In genomic region chr2:249538-250042, GRCh38 we compare ENCODE assay signal across 1 cellular context.
TF ChIP-seq lines count a peak whose summit lies in the region.

No MANE protein-coding gene starts in this region.

TF ChIP-seq in HepG2, 621 proteins besides CTCF, POLR2A, EP300 and RAD21 (continued from another document and continues in another):
- TF ChIP-seq ARID4A (CRISPR knock-in tag; IDR thresholded peaks at IDR 0.05; ENCODE audit: borderline replicate concordance), result peak; percentile 70; the same call in 1 of the 2 replicates
- no peak for TF ChIP-seq ZNF703 (CRISPR knock-in tag; IDR thresholded peaks at IDR 0.05; ENCODE audit: borderline replicate concordance)
- TF ChIP-seq MIER3 (CRISPR knock-in tag; IDR thresholded peaks at IDR 0.05; ENCODE audit: borderline replicate concordance), result peak; percentile 93; the same call in 1 of the 2 replicates
- TF ChIP-seq FOXP1 (IDR thresholded peaks at IDR 0.05), result no peak; the same call in 1 of the 2 replicates
- TF ChIP-seq FOXP1 (CRISPR knock-in tag; IDR thresholded peaks at IDR 0.05), result peak; percentile 97
- no peak for TF ChIP-seq YY1 (IDR thresholded peaks at IDR 0.05; ENCODE audit: insufficient read depth, insufficient replicate concordance, low read depth, low read length)
- peak; percentile 59 for TF ChIP-seq ATF1 (CRISPR knock-in tag; IDR thresholded peaks at IDR 0.05)
- peak; percentile 83; the same call in 1 of the 2 replicates for TF ChIP-seq JUN (CRISPR knock-in tag; IDR thresholded peaks at IDR 0.05)
- TF ChIP-seq CEBPZ (IDR thresholded peaks at IDR 0.05; ENCODE audit: low read length), result no peak
- peak; percentile 9; the same call in 1 of the 2 replicates for TF ChIP-seq ZNF687 (CRISPR knock-in tag; IDR thresholded peaks at IDR 0.05)
- no peak; the same call in 1 of the 2 replicates for TF ChIP-seq ELF4 (CRISPR knock-in tag; IDR thresholded peaks at IDR 0.05; ENCODE audit: borderline replicate concordance)
- TF ChIP-seq IRF1 (CRISPR knock-in tag; IDR thresholded peaks at IDR 0.05; ENCODE audit: low read depth), result 0 out of 2 replicates have a peak, but pooled peaks have one; percentile 72
- TF ChIP-seq SOX13 (IDR thresholded peaks at IDR 0.05), result peak; percentile 98
- TF ChIP-seq SOX13 (CRISPR knock-in tag; conservative IDR thresholded peaks at IDR 0.05 in 1 of 2, IDR thresholded peaks at IDR 0.05 in 1 of 2), result peak in 1 of 2 experiments; percentile 100; a peak in 2 of 4 replicates
- no peak for TF ChIP-seq MLLT10 (CRISPR knock-in tag; IDR thresholded peaks at IDR 0.05)
- TF ChIP-seq ZNF337 (CRISPR knock-in tag; IDR thresholded peaks at IDR 0.05; ENCODE audit: borderline replicate concordance, low read depth), result 0 out of 2 replicates have a peak, but pooled peaks have one; percentile 90
- peak; percentile 96 for TF ChIP-seq ARID2 (CRISPR knock-in tag; IDR thresholded peaks at IDR 0.05; ENCODE audit: borderline replicate concordance)
- TF ChIP-seq DBP (CRISPR knock-in tag; IDR thresholded peaks at IDR 0.05; ENCODE audit: not compliant biosample characterization), result no peak
- peak; percentile 90; the same call in 1 of the 2 replicates for TF ChIP-seq ZNF264 (CRISPR knock-in tag; IDR thresholded peaks at IDR 0.05)
- TF ChIP-seq ZHX2 (IDR thresholded peaks at IDR 0.05; ENCODE audit: low read depth), result no peak
- no peak for TF ChIP-seq ZHX2 (CRISPR knock-in tag; IDR thresholded peaks at IDR 0.05; ENCODE audit: borderline replicate concordance)
- 0 out of 2 replicates have a peak, but pooled peaks have one; percentile 42 for TF ChIP-seq ZSCAN12 (CRISPR knock-in tag; IDR thresholded peaks at IDR 0.05)
- peak; percentile 92 for TF ChIP-seq ZGPAT (CRISPR knock-in tag; IDR thresholded peaks at IDR 0.05)
- TF ChIP-seq MEIS2 (CRISPR knock-in tag; IDR thresholded peaks at IDR 0.05), result peak; percentile 96
- TF ChIP-seq FOXA3 (CRISPR knock-in tag; IDR thresholded peaks at IDR 0.05), result peak; percentile 98
- TF ChIP-seq ZNF589 (CRISPR knock-in tag; conservative IDR thresholded peaks at IDR 0.05), result 0 out of 2 replicates have a peak, but pooled peaks have one; percentile 67
- TF ChIP-seq HHEX (CRISPR knock-in tag; IDR thresholded peaks at IDR 0.05), result 0 out of 2 replicates have a peak, but pooled peaks have one; percentile 75
- no peak for TF ChIP-seq TCF12 (IDR thresholded peaks at IDR 0.05)
- TF ChIP-seq TCF12 (CRISPR knock-in tag; IDR thresholded peaks at IDR 0.05), result peak; percentile 81; the same call in 1 of the 2 replicates
- TF ChIP-seq ZNF766 (CRISPR knock-in tag; IDR thresholded peaks at IDR 0.05; ENCODE audit: borderline replicate concordance), result peak; percentile 76; the same call in 1 of the 2 replicates
- TF ChIP-seq REXO4 (CRISPR knock-in tag; IDR thresholded peaks at IDR 0.05; ENCODE audit: borderline replicate concordance), result no peak; the same call in 1 of the 2 replicates
